In genomic region chr19:49390131-49390977, GRCh38 we compare ENCODE assay signal across 40 cellular contexts. TPM values are rescaled to one million over a fixed set of nuclear protein-coding genes. Genes with fewer than 3 reads are reported as not detected.
DNase-seq lines count a peak whose midpoint lies in the region; ATAC-seq, FAIRE-seq and TF ChIP-seq lines count a peak whose summit lies in the region.
"Had no signal": no experiment of that assay in that cellular context is flagged by ENCODE, and none has a peak within 500 bp of the region (broad histone marks: within the 10 kb centered on the region; RNA-seq: fewer than 3 reads in every experiment).

No MANE protein-coding gene starts in this region.

- H3K4me1 ChIP-seq in IMR-90 (ENCODE audit: control insufficient read depth, insufficient read depth, low read length) (no peaks in the 10 kb centered on the region), H1 (replicated peaks in 1 of 4; ENCODE audit: control insufficient read depth in 3 of 4, insufficient read depth in 4 of 4, low read length in 3 of 4) (peaks cover 0 to 3% (median under 1%) of the 10 kb centered on the region in 4 experiments; a peak in 2 of 7 replicates)
- H3K4me1 ChIP-seq: colonic mucosa had no signal

- no peaks in the 10 kb centered on the region for H3K9me1 ChIP-seq in IMR-90 (ENCODE audit: insufficient read depth, low read length)

- peak overlapping the region; percentile 57 for H3K27ac Mint-ChIP-seq in activated CD4-positive, alpha-beta T cell treated with anti-CD3 and anti-CD28 coated beads, Interleukin-2, amount 10 ng/mL, durations not matched to agents 24 days and 14 days
- H3K27ac Mint-ChIP-seq in stimulated activated memory B cell treated with anti-CD40 and anti-IgM and Interleukin-4, amounts not matched to agents 10 μg/mL and 1 μg/mL and 100 μg/mL, for 72 hours, result peak overlapping the region; percentile 69
- H3K27ac Mint-ChIP-seq: activated naive CD8-positive, alpha-beta T cell treated with anti-CD3 and anti-CD28 coated beads, Interleukin-2, amount 10 ng/mL, durations not matched to agents 7 days and 5 days had no signal

- H3K56ac ChIP-seq in IMR-90 (ENCODE audit: extremely low read depth, insufficient read depth, low read length), result no peak overlapping the region
- H3K56ac ChIP-seq in H1 (replicated peaks; ENCODE audit: insufficient read length, low read depth, low read length), result no peak overlapping the region

- TF ChIP-seq EP300 in H1 (IDR thresholded peaks at IDR 0.05; ENCODE audit: borderline replicate concordance in 1 of 2, low read depth in 2 of 2, low read length in 2 of 2), result no peak

- no peaks in the 10 kb centered on the region for H3K9me3 ChIP-seq in IMR-90 (ENCODE audit: control insufficient read depth, insufficient read depth, low read length)
- H3K9me3 ChIP-seq in H1 (ENCODE audit: insufficient read depth in 2 of 2, low read depth in 1 of 2, low read length in 1 of 2), result no peaks in the 10 kb centered on the region
- H3K9me3 ChIP-seq: colonic mucosa, Peyer's patch, right atrium auricular region, thoracic aorta had no signal

- no peaks in the 10 kb centered on the region for H3K79me2 ChIP-seq in H1 (ENCODE audit: control insufficient read depth in 1 of 2, insufficient read depth in 2 of 2, low read length in 2 of 2)

- in situ Hi-C loops in IMR-90 (cut with MboI; ENCODE audit: low sequenced_read_pairs), result loop anchor here (10.0 kb wide), 1 partner anchor 54 kb away; the partner anchor contains the start of gene SLC17A7

- no peak for DNase-seq in activated CD4-positive, alpha-beta T cell treated with anti-CD3 and anti-CD28 coated beads, Interleukin-2, amount 10 ng/mL, durations not matched to agents 24 days and 14 days
- DNase-seq in activated CD4-positive, alpha-beta T cell treated with anti-CD3 and anti-CD28 coated beads for 1 hour, result no peak
- DNase-seq in IMR-90, result no peak
- no peak for DNase-seq in H1 (ENCODE audit: low read depth in 1 of 2, low spot score in 2 of 2)
- no peak for DNase-seq in dedifferentiated amniotic fluid mesenchymal stem cell (ENCODE audit: extremely low spot score)
- no peak for DNase-seq in activated CD8-positive, alpha-beta memory T cell treated with anti-CD3 and anti-CD28 coated beads for 24 hours
- DNase-seq: activated effector memory CD4-positive, alpha-beta T cell treated with anti-CD3 and anti-CD28 coated beads, Interleukin-2, amount 50 U/mL, for 16 hours; activated naive CD8-positive, alpha-beta T cell treated with anti-CD3 and anti-CD28 coated beads, Interleukin-2, amount 10 ng/mL, durations not matched to agents 7 days and 5 days; activated T-cell treated with anti-CD3 and anti-CD28 coated beads, Interleukin-2, amount 50 U/mL, for 1 hour; aorta; CD8-positive, alpha-beta memory T cell; colonic mucosa; DMS79; effector memory CD4-positive, alpha-beta T cell; GF-D8; hypothalamus; KBM-7; NCI-H1105; NCI-H2029; NCI-H2227 treated with DMSO at 0.1 percent for 48 hours; NCI-H526; NK-92 treated with Interleukin-12 subunit alpha and Interleukin-12 subunit beta, amount 100 ng/mL, for 24 hours; SHP77 treated with DMSO at 0.1 percent for 48 hours; stimulated activated CD4-positive, alpha-beta T cell treated with anti-CD3 and anti-CD28 coated beads, Interleukin-1b, Interleukin-23, amount 100 ng/mL, for 48 hours; stimulated activated naive CD8-positive, alpha-beta T cell treated with anti-CD3 and anti-CD28 coated beads, Interleukin-15, amount 100 ng/mL, for 72 hours; T-helper 2 cell had no signal

- H2BK120ac ChIP-seq in IMR-90 (ENCODE audit: low read depth, low read length) (no peak overlapping the region), H1 (replicated peaks; ENCODE audit: low read depth, low read length) (no peak overlapping the region)

- H2BK12ac ChIP-seq in H1 (ENCODE audit: low read depth, low read length), result no peak overlapping the region

- H3K14ac ChIP-seq in IMR-90 (replicated peaks; ENCODE audit: low read depth, low read length), result no peak overlapping the region
- no peak overlapping the region for H3K14ac ChIP-seq in H1 (ENCODE audit: insufficient read length)

- no peak overlapping the region for H3K4me3 Mint-ChIP-seq in activated CD4-positive, alpha-beta T cell treated with anti-CD3 and anti-CD28 coated beads, Interleukin-2, amount 10 ng/mL, durations not matched to agents 24 days and 14 days
- no peak overlapping the region for H3K4me3 Mint-ChIP-seq in stimulated activated memory B cell treated with anti-CD40 and anti-IgM and Interleukin-4, amounts not matched to agents 10 μg/mL and 1 μg/mL and 100 μg/mL, for 72 hours
- H3K4me3 Mint-ChIP-seq: activated naive CD8-positive, alpha-beta T cell treated with anti-CD3 and anti-CD28 coated beads, Interleukin-2, amount 10 ng/mL, durations not matched to agents 7 days and 5 days; stimulated activated naive CD8-positive, alpha-beta T cell treated with anti-CD3 and anti-CD28 coated beads, Interleukin-15, amount 100 ng/mL, for 72 hours had no signal

- POLR2A ChIA-PET in IMR-90 (lab: Charles Lee; ENCODE audit: unreplicated experiment), result no interaction called here
- POLR2A ChIA-PET in H1 (lab: Charles Lee; ENCODE audit: partially characterized antibody), result interaction anchor here (0.6 to 1.4 kb wide), 6 partner anchors 17 to 60 kb away, joined by 3 to 4 read pairs (median 3); no protein-coding TSS in a partner anchor

- H3K18ac ChIP-seq in IMR-90 (ENCODE audit: low read depth, low read length), result no peak overlapping the region
- H3K18ac ChIP-seq in H1 (ENCODE audit: extremely low read depth, low read length), result no peak overlapping the region

- H3K36me3 ChIP-seq in IMR-90 (ENCODE audit: control insufficient read depth, insufficient read depth, low read length) (no peaks in the 10 kb centered on the region), H1 (ENCODE audit: control insufficient read depth in 2 of 4, insufficient read depth in 4 of 4, low read length in 3 of 4) (no peaks in the 10 kb centered on the region)
- H3K36me3 ChIP-seq: colonic mucosa, Peyer's patch, right atrium auricular region, thoracic aorta had no signal

- intact Hi-C loops in activated CD4-positive, alpha-beta T cell treated with anti-CD3 and anti-CD28 coated beads, Interleukin-2, amount 10 ng/mL, durations not matched to agents 24 days and 14 days (cut with micrococcal nuclease), result no loop called here
- intact Hi-C loops in IMR-90 (cut with micrococcal nuclease), result no loop called here

- H4K91ac ChIP-seq in IMR-90 (ENCODE audit: insufficient read depth, low read depth, low read length), result no peak overlapping the region
- no peak overlapping the region for H4K91ac ChIP-seq in H1 (replicated peaks; ENCODE audit: insufficient read length, low read length)

- H4K8ac ChIP-seq in IMR-90 (ENCODE audit: low read depth in 2 of 2, low read length in 2 of 2), result no peak overlapping the region
- H4K8ac ChIP-seq in H1 (ENCODE audit: extremely low read depth, insufficient read depth, low read length), result no peak overlapping the region; the same call in 1 of the 2 replicates

- H3K23me2 ChIP-seq in H1 (ENCODE audit: low read depth, low read length), result no peaks in the 10 kb centered on the region; the same call in 1 of the 2 replicates

- H3K79me1 ChIP-seq in IMR-90 (ENCODE audit: low read depth in 1 of 2, low read length in 2 of 2) (no peaks in the 10 kb centered on the region), H1 (ENCODE audit: low read depth, low read length) (no peaks in the 10 kb centered on the region)

- H2BK15ac ChIP-seq in IMR-90 (ENCODE audit: low read depth, low read length) (no peak overlapping the region), H1 (ENCODE audit: low read length) (no peak overlapping the region; the same call in 1 of the 2 replicates)

- H3K9me3 Mint-ChIP-seq in activated CD4-positive, alpha-beta T cell treated with anti-CD3 and anti-CD28 coated beads, Interleukin-2, amount 10 ng/mL, durations not matched to agents 24 days and 14 days, result no peaks in the 10 kb centered on the region
- peaks cover 3% of the 10 kb centered on the region for H3K9me3 Mint-ChIP-seq in stimulated activated memory B cell treated with anti-CD40 and anti-IgM and Interleukin-4, amounts not matched to agents 10 μg/mL and 1 μg/mL and 100 μg/mL, for 72 hours
- H3K9me3 Mint-ChIP-seq: activated naive CD8-positive, alpha-beta T cell treated with anti-CD3 and anti-CD28 coated beads, Interleukin-2, amount 10 ng/mL, durations not matched to agents 7 days and 5 days; CD8-positive, alpha-beta memory T cell; stimulated activated naive CD8-positive, alpha-beta T cell treated with anti-CD3 and anti-CD28 coated beads, Interleukin-15, amount 100 ng/mL, for 72 hours had no signal

- H3K36me3 Mint-ChIP-seq in activated CD4-positive, alpha-beta T cell treated with anti-CD3 and anti-CD28 coated beads, Interleukin-2, amount 10 ng/mL, durations not matched to agents 24 days and 14 days (ENCODE audit: low read depth), result peaks cover 2% of the 10 kb centered on the region
- no peaks in the 10 kb centered on the region for H3K36me3 Mint-ChIP-seq in stimulated activated memory B cell treated with anti-CD40 and anti-IgM and Interleukin-4, amounts not matched to agents 10 μg/mL and 1 μg/mL and 100 μg/mL, for 72 hours
- H3K36me3 Mint-ChIP-seq: activated naive CD8-positive, alpha-beta T cell treated with anti-CD3 and anti-CD28 coated beads, Interleukin-2, amount 10 ng/mL, durations not matched to agents 7 days and 5 days; CD8-positive, alpha-beta memory T cell had no signal

- peaks cover 5% of the 10 kb centered on the region for H3K27me3 Mint-ChIP-seq in activated CD4-positive, alpha-beta T cell treated with anti-CD3 and anti-CD28 coated beads, Interleukin-2, amount 10 ng/mL, durations not matched to agents 24 days and 14 days
- H3K27me3 Mint-ChIP-seq in stimulated activated memory B cell treated with anti-CD40 and anti-IgM and Interleukin-4, amounts not matched to agents 10 μg/mL and 1 μg/mL and 100 μg/mL, for 72 hours, result no peaks in the 10 kb centered on the region
- H3K27me3 Mint-ChIP-seq: CD8-positive, alpha-beta memory T cell had no signal

- H4K5ac ChIP-seq in IMR-90 (ENCODE audit: low read depth, low read length), result no peak overlapping the region
- no peak overlapping the region for H4K5ac ChIP-seq in H1 (ENCODE audit: insufficient read length, low read depth, low read length)

- dilution Hi-C loops in IMR-90 (cut with HindIII; ENCODE audit: low sequenced_read_pairs, unreplicated experiment), result no loop called here

- H2BK20ac ChIP-seq in IMR-90 (ENCODE audit: low read depth, low read length) (no peak overlapping the region), H1 (ENCODE audit: low read length) (no peak overlapping the region)

- TF ChIP-seq POLR2A in IMR-90 (IDR thresholded peaks at IDR 0.05; ENCODE audit: low read depth, low read length) (no peak), H1 (IDR thresholded peaks at IDR 0.05; ENCODE audit: control extremely low read depth in 1 of 2, low read depth in 2 of 2, low read length in 2 of 2) (no peak)

- H3K4me3 ChIP-seq in IMR-90 (ENCODE audit: insufficient read depth, low read depth, low read length) (no peak overlapping the region), H1 (ENCODE audit: extremely low read depth in 1 of 4, insufficient read depth in 2 of 4, low read depth in 3 of 4, low read length in 4 of 4) (no peak overlapping the region)
- H3K4me3 ChIP-seq: colonic mucosa, lung, Peyer's patch, right atrium auricular region, smooth muscle cell, thoracic aorta had no signal

- H2AFZ ChIP-seq in IMR-90 (replicated peaks; ENCODE audit: low read length, poor library complexity) (no peak overlapping the region), H1 (ENCODE audit: low read length) (no peak overlapping the region)

- no peak for TF ChIP-seq RAD21 in IMR-90 (IDR thresholded peaks at IDR 0.05; ENCODE audit: low read length)
- TF ChIP-seq RAD21 in H1 (IDR thresholded peaks at IDR 0.05 in 1 of 2, conservative IDR thresholded peaks at IDR 0.05 in 1 of 2; ENCODE audit: low read depth in 2 of 2, low read length in 2 of 2), result no peak

- H4K20me1 ChIP-seq in IMR-90 (ENCODE audit: insufficient read depth, low read length), result no peaks in the 10 kb centered on the region
- no peaks in the 10 kb centered on the region for H4K20me1 ChIP-seq in H1 (replicated peaks in 1 of 2; ENCODE audit: control insufficient read depth in 1 of 2, insufficient read depth in 2 of 2, low read length in 2 of 2)

- H3K4me1 Mint-ChIP-seq in activated CD4-positive, alpha-beta T cell treated with anti-CD3 and anti-CD28 coated beads, Interleukin-2, amount 10 ng/mL, durations not matched to agents 24 days and 14 days, result peaks cover 9% of the 10 kb centered on the region
- H3K4me1 Mint-ChIP-seq in stimulated activated memory B cell treated with anti-CD40 and anti-IgM and Interleukin-4, amounts not matched to agents 10 μg/mL and 1 μg/mL and 100 μg/mL, for 72 hours, result peaks cover 54% of the 10 kb centered on the region

- H2AK9ac ChIP-seq in IMR-90 (replicated peaks; ENCODE audit: low read depth, low read length, poor library complexity), result peak overlapping the region; percentile 65

- ATAC-seq in IMR-90 (ENCODE audit: low read depth) (no peak), GM19035 (IDR thresholded peaks at IDR 0.05; ENCODE audit: unreplicated experiment) (no peak)
- ATAC-seq in stimulated activated memory B cell treated with anti-CD40 and anti-IgM and Interleukin-4, amounts not matched to agents 10 μg/mL and 1 μg/mL and 100 μg/mL, for 72 hours, result no peak
- ATAC-seq: stimulated activated naive CD8-positive, alpha-beta T cell treated with anti-CD3 and anti-CD28 coated beads, Interleukin-15, amount 100 ng/mL, for 72 hours had no signal

- H3K23ac ChIP-seq in IMR-90 (ENCODE audit: low read depth, low read length) (no peak overlapping the region), H1 (ENCODE audit: insufficient read length) (no peak overlapping the region)

- H3K9ac ChIP-seq in IMR-90 (ENCODE audit: low read depth, low read length) (no peak overlapping the region), H1 (replicated peaks in 1 of 4; ENCODE audit: extremely low read depth in 1 of 4, low read depth in 3 of 4, low read length in 3 of 4) (no peak overlapping the region)

- WGBS in IMR-90 (ENCODE audit: extremely low coverage in 2 of 2, insufficient read length in 1 of 2), 2 experiments, result 64% methylated on average over 6 of the region's 27 CpGs; no CpG with 5 or more reads in 1 of the 2 experiments
- WGBS in H1 (ENCODE audit: extremely low coverage in 1 of 2, insufficient coverage in 1 of 2, insufficient read length in 1 of 2, insufficient replicate concordance in 2 of 2, low coverage in 1 of 2, low lambda C conversion rate in 2 of 2, missing lambda C conversion rate in 1 of 2), 2 experiments, result 88% methylated on average over 27 of the region's 27 CpGs; no CpG with 5 or more reads in 1 of the 2 experiments

- H3K27me3 ChIP-seq in IMR-90 (ENCODE audit: control insufficient read depth, insufficient read depth, low read length) (peaks cover 37% of the 10 kb centered on the region), H1 (replicated peaks in 1 of 4; ENCODE audit: control insufficient read depth in 3 of 4, extremely low read depth in 1 of 4, insufficient read depth in 3 of 4, low read length in 3 of 4) (no peaks in the 10 kb centered on the region)
- H3K27me3 ChIP-seq: colonic mucosa, Peyer's patch, right atrium auricular region had no signal

- H2BK5ac ChIP-seq in IMR-90 (ENCODE audit: low read depth, low read length, poor library complexity, severe bottlenecking), result no peak overlapping the region
- no peak overlapping the region for H2BK5ac ChIP-seq in H1 (ENCODE audit: low read depth, low read length)

- BruUV-seq in IMR-90 (replicated peaks; lab: Mats Ljungman, UMichigan), result no TSS peak

- H3K4me2 ChIP-seq in IMR-90 (ENCODE audit: low read depth, low read length), result no peak overlapping the region
- no peak overlapping the region for H3K4me2 ChIP-seq in H1 (ENCODE audit: insufficient read depth in 1 of 2, low read depth in 2 of 2, low read length in 2 of 2)
- H3K4me2 ChIP-seq: smooth muscle cell had no signal

- H3K4ac ChIP-seq in IMR-90 (ENCODE audit: low read depth, low read length) (no peak overlapping the region), H1 (replicated peaks; ENCODE audit: insufficient read length, low read depth, low read length) (no peak overlapping the region)

- no peak overlapping the region for H3K27ac ChIP-seq in IMR-90 (ENCODE audit: insufficient read depth, low read length)
- H3K27ac ChIP-seq in H1 (ENCODE audit: low read depth, low read length), result no peak overlapping the region
- H3K27ac ChIP-seq: colonic mucosa, epithelial cell of prostate, right atrium auricular region, thoracic aorta had no signal

- TF ChIP-seq CTCF in IMR-90 (conservative IDR thresholded peaks at IDR 0.05; ENCODE audit: low read depth, low read length) (no peak), H1 (IDR thresholded peaks at IDR 0.05; ENCODE audit: control extremely low read depth in 1 of 3, insufficient read depth in 1 of 3, low read depth in 1 of 3, low read length in 3 of 3) (no peak)

- no peak overlapping the region for H2AK5ac ChIP-seq in IMR-90 (ENCODE audit: low read depth, low read length)
- H2AK5ac ChIP-seq in H1 (ENCODE audit: low read depth, low read length), result 0 out of 2 replicates have a peak overlapping the region, but pooled peaks have one; percentile 24

- no peak for FAIRE-seq in H1 (lab: Jason Lieb, UNC)
- FAIRE-seq: urothelium cell line had no signal

- CTCF ChIA-PET in IMR-90 (lab: Yijun Ruan, JAX), result interaction anchor here (1.4 kb wide), 1 partner anchor 156 kb away, joined by 3 read pairs; no protein-coding TSS in a partner anchor
- CTCF ChIA-PET in H1 (lab: Charles Lee; ENCODE audit: partially characterized antibody), result interaction anchor here (0.7 to 10.4 kb wide), 18 partner anchors 11 to 165 kb away, joined by 3 to 291 read pairs (median 8); partner anchors contain the start of genes GFY, PTH2 and SLC17A7

RNA-seq across cellular contexts. Expression of gene KASH5, which starts 2.3 kb away (rescaled TPM):
- 0.24 TPM in 1 of 2 replicates, not detected in the other for total RNA-seq in activated CD4-positive, alpha-beta T cell treated with anti-CD3 and anti-CD28 coated beads, Interleukin-2, amount 10 ng/mL, durations not matched to agents 24 days and 14 days
- total RNA-seq in IMR-90 (2012; rRNA removed), result not detected in 2 replicates
- not detected in 2 replicates for polyA plus RNA-seq in IMR-90 (2012; rRNA removed)
- polyA plus RNA-seq in IMR-90 (2012; cell fraction: cytosol; rRNA removed), result not detected in 2 replicates
- polyA plus RNA-seq in IMR-90 (2012; cell fraction: nucleus; rRNA removed; ENCODE audit: low replicate concordance), result 0.05 TPM in 1 of 2 replicates, not detected in the other
- total RNA-seq in H1 (2021; fragmentation: NEBNext Ultra II Directional; extraction: Animal tissue kit (Norgen Biotek cat#: 25700)), result 0.19 and 0.57 TPM in 2 replicates
- polyA plus RNA-seq in H1 (2011; rRNA removed), result 0.05 and 0.28 TPM in 2 replicates
- polyA plus RNA-seq in H1 (2011; cell fraction: cytosol; rRNA removed), result 0.21 TPM
- polyA plus RNA-seq in H1 (2011; cell fraction: nucleus; rRNA removed), result 0.76 TPM
- polyA plus RNA-seq in H1 (2012, experiment 1 of 2), result 0.12 to 0.42 TPM in 2 of 4 replicates, not detected in the others
- not detected for polyA plus RNA-seq in H1 (2012, experiment 2 of 2)
- 0.12 TPM for polyA plus RNA-seq in H1 (2013, experiment 1 of 2)
- 0.07 TPM for polyA plus RNA-seq in H1 (2013, experiment 2 of 2)
- 0.17 TPM in 1 of 2 replicates, not detected in the other for polyA minus RNA-seq in H1 (2011; rRNA and poly(A)+ RNA removed)
- polyA minus RNA-seq in H1 (2011; cell fraction: cytosol; rRNA and poly(A)+ RNA removed), result not detected
- polyA minus RNA-seq in H1 (2011; cell fraction: nucleus; rRNA and poly(A)+ RNA removed), result not detected
- total RNA-seq: activated naive CD8-positive, alpha-beta T cell treated with anti-CD3 and anti-CD28 coated beads, Interleukin-2, amount 10 ng/mL, durations not matched to agents 7 days and 5 days; aorta; colonic mucosa; HT1080; MCF 10A; mucosa of gallbladder; Peyer's patch; right atrium auricular region; smooth muscle cell; thoracic aorta had no signal
- polyA plus RNA-seq: aorta; CD8-positive, alpha-beta memory T cell; smooth muscle cell had no signal

RNA-seq across cellular contexts. Expression of gene DKKL1, which starts 26.7 kb away (rescaled TPM):
- not detected in 2 replicates for total RNA-seq in activated CD4-positive, alpha-beta T cell treated with anti-CD3 and anti-CD28 coated beads, Interleukin-2, amount 10 ng/mL, durations not matched to agents 24 days and 14 days
- not detected in 2 replicates for total RNA-seq in IMR-90 (2012; rRNA removed)
- polyA plus RNA-seq in IMR-90 (2012; rRNA removed), result 0.67 TPM in 2 replicates
- 0.25 and 0.31 TPM in 2 replicates for polyA plus RNA-seq in IMR-90 (2012; cell fraction: cytosol; rRNA removed)
- polyA plus RNA-seq in IMR-90 (2012; cell fraction: nucleus; rRNA removed; ENCODE audit: low replicate concordance), result 0.20 and 0.29 TPM in 2 replicates
- total RNA-seq in H1 (2021; fragmentation: NEBNext Ultra II Directional; extraction: Animal tissue kit (Norgen Biotek cat#: 25700)), result 2.6 and 3.1 TPM in 2 replicates
- 5.9 and 6.8 TPM in 2 replicates for polyA plus RNA-seq in H1 (2011; rRNA removed)
- 4.6 TPM for polyA plus RNA-seq in H1 (2011; cell fraction: cytosol; rRNA removed)
- 5.8 TPM for polyA plus RNA-seq in H1 (2011; cell fraction: nucleus; rRNA removed)
- 1.4 to 4.0 TPM (median 3.3 TPM) in 4 replicates for polyA plus RNA-seq in H1 (2012, experiment 1 of 2)
- polyA plus RNA-seq in H1 (2012, experiment 2 of 2), result 3.4 TPM
- polyA plus RNA-seq in H1 (2013, experiment 1 of 2), result 5.0 TPM
- polyA plus RNA-seq in H1 (2013, experiment 2 of 2), result 4.3 TPM
- polyA minus RNA-seq in H1 (2011; rRNA and poly(A)+ RNA removed), result 1.0 and 2.1 TPM in 2 replicates
- polyA minus RNA-seq in H1 (2011; cell fraction: cytosol; rRNA and poly(A)+ RNA removed), result 2.6 TPM
- polyA minus RNA-seq in H1 (2011; cell fraction: nucleus; rRNA and poly(A)+ RNA removed), result 1.5 TPM
- total RNA-seq: activated naive CD8-positive, alpha-beta T cell treated with anti-CD3 and anti-CD28 coated beads, Interleukin-2, amount 10 ng/mL, durations not matched to agents 7 days and 5 days; CD8-positive, alpha-beta memory T cell; colonic mucosa; HT1080; MCF 10A; mucosa of gallbladder; Peyer's patch; right atrium auricular region had no signal
- polyA plus RNA-seq: aorta; CD8-positive, alpha-beta memory T cell had no signal

RNA-seq across cellular contexts. Expression of gene TEAD2, which starts 28.1 kb away (rescaled TPM):
- not detected in 2 replicates for total RNA-seq in activated CD4-positive, alpha-beta T cell treated with anti-CD3 and anti-CD28 coated beads, Interleukin-2, amount 10 ng/mL, durations not matched to agents 24 days and 14 days
- 30.8 and 31.7 TPM in 2 replicates for total RNA-seq in IMR-90 (2012; rRNA removed)
- polyA plus RNA-seq in IMR-90 (2012; rRNA removed), result 33.6 and 37.6 TPM in 2 replicates
- polyA plus RNA-seq in IMR-90 (2012; cell fraction: cytosol; rRNA removed), result 30.8 and 35.5 TPM in 2 replicates
- 30.3 and 49.5 TPM in 2 replicates for polyA plus RNA-seq in IMR-90 (2012; cell fraction: nucleus; rRNA removed; ENCODE audit: low replicate concordance)
- 146 and 156 TPM in 2 replicates for total RNA-seq in H1 (2021; fragmentation: NEBNext Ultra II Directional; extraction: Animal tissue kit (Norgen Biotek cat#: 25700))
- polyA plus RNA-seq in H1 (2011; rRNA removed), result 87.6 and 110 TPM in 2 replicates
- 76.8 TPM for polyA plus RNA-seq in H1 (2011; cell fraction: cytosol; rRNA removed)
- 113 TPM for polyA plus RNA-seq in H1 (2011; cell fraction: nucleus; rRNA removed)
- 111 to 130 TPM (median 124 TPM) in 4 replicates for polyA plus RNA-seq in H1 (2012, experiment 1 of 2)
- 176 TPM for polyA plus RNA-seq in H1 (2012, experiment 2 of 2)
- polyA plus RNA-seq in H1 (2013, experiment 1 of 2), result 139 TPM
- 138 TPM for polyA plus RNA-seq in H1 (2013, experiment 2 of 2)
- polyA minus RNA-seq in H1 (2011; rRNA and poly(A)+ RNA removed), result 97.0 and 101 TPM in 2 replicates
- 74.5 TPM for polyA minus RNA-seq in H1 (2011; cell fraction: cytosol; rRNA and poly(A)+ RNA removed)
- polyA minus RNA-seq in H1 (2011; cell fraction: nucleus; rRNA and poly(A)+ RNA removed), result 52.5 TPM
- total RNA-seq: activated naive CD8-positive, alpha-beta T cell treated with anti-CD3 and anti-CD28 coated beads, Interleukin-2, amount 10 ng/mL, durations not matched to agents 7 days and 5 days; CD8-positive, alpha-beta memory T cell had no signal
- polyA plus RNA-seq: CD8-positive, alpha-beta memory T cell had no signal

RNA-seq across cellular contexts. Expression of gene PTH2, which starts 32.9 kb away (rescaled TPM):
- total RNA-seq in activated CD4-positive, alpha-beta T cell treated with anti-CD3 and anti-CD28 coated beads, Interleukin-2, amount 10 ng/mL, durations not matched to agents 24 days and 14 days, result not detected in 2 replicates
- total RNA-seq in IMR-90 (2012; rRNA removed), result not detected in 2 replicates
- polyA plus RNA-seq in IMR-90 (2012; rRNA removed) (not detected in 2 replicates), H1 (2011; rRNA removed) (0.50 TPM in 1 of 2 replicates, not detected in the other)
- polyA plus RNA-seq in IMR-90 (2012; cell fraction: cytosol; rRNA removed), result not detected in 2 replicates
- polyA plus RNA-seq in IMR-90 (2012; cell fraction: nucleus; rRNA removed; ENCODE audit: low replicate concordance), result not detected in 2 replicates
- 0.82 TPM in 1 of 2 replicates, not detected in the other for total RNA-seq in H1 (2021; fragmentation: NEBNext Ultra II Directional; extraction: Animal tissue kit (Norgen Biotek cat#: 25700))
- polyA plus RNA-seq in H1 (2011; cell fraction: cytosol; rRNA removed), result 0.41 TPM
- 0.40 TPM for polyA plus RNA-seq in H1 (2011; cell fraction: nucleus; rRNA removed)
- polyA plus RNA-seq in H1 (2012, experiment 1 of 2), result 0.63 to 0.70 TPM in 2 of 4 replicates, not detected in the others
- polyA plus RNA-seq in H1 (2012, experiment 2 of 2), result not detected
- polyA plus RNA-seq in H1 (2013, experiment 1 of 2), result 0.81 TPM
- 0.83 TPM for polyA plus RNA-seq in H1 (2013, experiment 2 of 2)
- polyA minus RNA-seq in H1 (2011; rRNA and poly(A)+ RNA removed), result not detected in 2 replicates
- not detected for polyA minus RNA-seq in H1 (2011; cell fraction: cytosol; rRNA and poly(A)+ RNA removed)
- not detected for polyA minus RNA-seq in H1 (2011; cell fraction: nucleus; rRNA and poly(A)+ RNA removed)
- total RNA-seq: A673; activated naive CD8-positive, alpha-beta T cell treated with anti-CD3 and anti-CD28 coated beads, Interleukin-2, amount 10 ng/mL, durations not matched to agents 7 days and 5 days; aorta; CD8-positive, alpha-beta memory T cell; colonic mucosa; HT1080; lung; MCF 10A; mucosa of gallbladder; Peyer's patch; right atrium auricular region; smooth muscle cell; thoracic aorta had no signal
- polyA plus RNA-seq: aorta; CD8-positive, alpha-beta memory T cell; lung; neural cell; smooth muscle cell had no signal

RNA-seq across cellular contexts. Expression of gene GFY, which starts 34.8 kb away (rescaled TPM):
- not detected in 2 replicates for total RNA-seq in activated CD4-positive, alpha-beta T cell treated with anti-CD3 and anti-CD28 coated beads, Interleukin-2, amount 10 ng/mL, durations not matched to agents 24 days and 14 days
- not detected in 2 replicates for total RNA-seq in IMR-90 (2012; rRNA removed)
- polyA plus RNA-seq in IMR-90 (2012; rRNA removed), result not detected in 2 replicates
- polyA plus RNA-seq in IMR-90 (2012; cell fraction: cytosol; rRNA removed), result not detected in 2 replicates
- polyA plus RNA-seq in IMR-90 (2012; cell fraction: nucleus; rRNA removed; ENCODE audit: low replicate concordance), result not detected in 2 replicates
- 0.93 and 1.1 TPM in 2 replicates for total RNA-seq in H1 (2021; fragmentation: NEBNext Ultra II Directional; extraction: Animal tissue kit (Norgen Biotek cat#: 25700))
- polyA plus RNA-seq in H1 (2011; rRNA removed), result 0.68 and 1.2 TPM in 2 replicates
- polyA plus RNA-seq in H1 (2011; cell fraction: cytosol; rRNA removed), result 0.47 TPM
- polyA plus RNA-seq in H1 (2011; cell fraction: nucleus; rRNA removed), result 1.5 TPM
- polyA plus RNA-seq in H1 (2012, experiment 1 of 2), result 1.2 to 2.3 TPM (median 1.7 TPM) in 4 replicates
- polyA plus RNA-seq in H1 (2012, experiment 2 of 2), result 1.1 TPM
- 3.5 TPM for polyA plus RNA-seq in H1 (2013, experiment 1 of 2)
- 2.8 TPM for polyA plus RNA-seq in H1 (2013, experiment 2 of 2)
- 0.19 TPM in 1 of 2 replicates, not detected in the other for polyA minus RNA-seq in H1 (2011; rRNA and poly(A)+ RNA removed)
- not detected for polyA minus RNA-seq in H1 (2011; cell fraction: cytosol; rRNA and poly(A)+ RNA removed)
- polyA minus RNA-seq in H1 (2011; cell fraction: nucleus; rRNA and poly(A)+ RNA removed), result 0.70 TPM
- total RNA-seq: A673; activated naive CD8-positive, alpha-beta T cell treated with anti-CD3 and anti-CD28 coated beads, Interleukin-2, amount 10 ng/mL, durations not matched to agents 7 days and 5 days; aorta; CD8-positive, alpha-beta memory T cell; colonic mucosa; HT1080; lung; MCF 10A; mucosa of gallbladder; Peyer's patch; right atrium auricular region; smooth muscle cell; thoracic aorta had no signal
- polyA plus RNA-seq: aorta; CD8-positive, alpha-beta memory T cell; lung; neural cell; smooth muscle cell had no signal

Comparison
In these comparisons a context has a peak if more than half of its experiments do, and no peak if none do; other contexts are left out.
1. RNA of gene TEAD2, which starts 28.1 kb away (total RNA-seq): 146 to 156 TPM in H1 and 30.8 to 31.7 TPM in IMR-90; not detected in activated CD4-positive, alpha-beta T cell treated with anti-CD3 and anti-CD28 coated beads, Interleukin-2, amount 10 ng/mL, durations not matched to agents 24 days and 14 days; every median in the first group is over 10 times any median in the second.